1 cellular context compared by ENCODE assay signal in genomic region chr2:128263902-128264331, GRCh38.
TF ChIP-seq lines count a peak whose summit lies in the region.

No MANE protein-coding gene starts in this region.

TF ChIP-seq in SK-N-SH, 30 proteins besides CTCF, POLR2A, EP300 and RAD21 (continued from another document):
- TF ChIP-seq REST (IDR thresholded peaks at IDR 0.05; ENCODE audit: low read depth, low read length) = no peak
- TF ChIP-seq IRF3 (IDR thresholded peaks at IDR 0.05; ENCODE audit: low read depth, low read length) = no peak
- TF ChIP-seq PBX3 (IDR thresholded peaks at IDR 0.05) = no peak
- no peak for TF ChIP-seq TCF12 (IDR thresholded peaks at IDR 0.05)
